Comparison of ENCODE assay signal across 24 cellular contexts in genomic region chr9:112838342-112838741, GRCh38. TPM values are rescaled to one million over a fixed set of nuclear protein-coding genes. Genes with fewer than 3 reads are reported as not detected.
DNase-seq lines count a peak whose midpoint lies in the region; ATAC-seq and TF ChIP-seq lines count a peak whose summit lies in the region.
"Had no signal": no experiment of that assay in that cellular context is flagged by ENCODE, and none has a peak within 500 bp of the region (broad histone marks: within the 10 kb centered on the region; RNA-seq: fewer than 3 reads in every experiment).

No MANE protein-coding gene starts in this region.

- no peak overlapping the region for H3K27ac ChIP-seq in brain microvascular endothelial cell
- H3K27ac ChIP-seq: A549, BLaER1, GM23248 had no signal

- no peak for ATAC-seq in central memory CD8-positive, alpha-beta T cell (replicated peaks; ENCODE audit: extremely low read depth, poor library complexity, severe bottlenecking)
- ATAC-seq in mucosa of descending colon: peak; percentile 51
- ATAC-seq: A549, SK-N-SH treated with all-trans-retinoic acid at 6 μM for 48 hours had no signal

- H3K4me1 Mint-ChIP-seq in central memory CD8-positive, alpha-beta T cell: peaks cover 4% of the 10 kb centered on the region

- intact Hi-C loops in mucosa of descending colon (cut with DNase I, micrococcal nuclease): no loop called here

- H3K27me3 ChIP-seq in brain microvascular endothelial cell (replicated peaks): no peaks in the 10 kb centered on the region
- H3K27me3 ChIP-seq: BLaER1 had no signal

- peak overlapping the region; percentile 33 for H3K27ac Mint-ChIP-seq in central memory CD8-positive, alpha-beta T cell (ENCODE audit: low read depth)

- H3K4me3 ChIP-seq in mucosa of descending colon (no peak overlapping the region), brain microvascular endothelial cell (ENCODE audit: low read depth, low read length) (no peak overlapping the region)
- H3K4me3 ChIP-seq: A549, BLaER1, GM23248, HAP-1 had no signal

- H3K9me3 ChIP-seq in mucosa of descending colon: no peaks in the 10 kb centered on the region
- H3K9me3 ChIP-seq: A549, BLaER1, HAP-1 had no signal

- peaks cover 37% of the 10 kb centered on the region for H3K4me1 ChIP-seq in mucosa of descending colon (ENCODE audit: low read depth)
- H3K4me1 ChIP-seq: A549 had no signal

- no peaks in the 10 kb centered on the region for H3K9me3 Mint-ChIP-seq in central memory CD8-positive, alpha-beta T cell
- H3K9me3 Mint-ChIP-seq: CD4-positive, alpha-beta memory T cell had no signal

- no peaks in the 10 kb centered on the region for H3K36me3 ChIP-seq in mucosa of descending colon (ENCODE audit: low read depth)
- no peaks in the 10 kb centered on the region for H3K36me3 ChIP-seq in brain microvascular endothelial cell (replicated peaks)

- peaks cover 31% of the 10 kb centered on the region for H3K36me3 Mint-ChIP-seq in central memory CD8-positive, alpha-beta T cell (ENCODE audit: insufficient read depth)

- TF ChIP-seq CTCF in mucosa of descending colon (IDR thresholded peaks at IDR 0.05) (no peak), brain microvascular endothelial cell (IDR thresholded peaks at IDR 0.05; ENCODE audit: low read depth, low read length, missing control alignments) (no peak)

- H3K4me3 Mint-ChIP-seq in central memory CD8-positive, alpha-beta T cell: no peak overlapping the region
- H3K4me3 Mint-ChIP-seq: CD4-positive, alpha-beta memory T cell had no signal

- DNase-seq in NOMO-1 treated with DMSO at 0.1 percent for 48 hours (lab: John Stamatoyannopoulos, UW; ENCODE audit: unreplicated experiment): peak; percentile 29
- DNase-seq in NOMO-1 treated with dmso at 0.1 percent for 144 hours (lab: John Stamatoyannopoulos, UW; ENCODE audit: unreplicated experiment): no peak
- DNase-seq in central memory CD8-positive, alpha-beta T cell (ENCODE audit: low spot score in 2 of 2): no peak
- DNase-seq in mucosa of descending colon: peak in 2 of 3 donors; percentile 41 to 48
- no peak for DNase-seq in NCI-H128 (lab: John Stamatoyannopoulos, UW; ENCODE audit: unreplicated experiment)
- no peak for DNase-seq in brain microvascular endothelial cell
- no peak for DNase-seq in iPS-NIHi11 (ENCODE audit: low spot score)
- DNase-seq: CD4-positive, alpha-beta memory T cell; GF-D8; GM23248; NCI-H1092; NCI-H146; NCI-H2081 treated with DMSO at 0.1 percent for 48 hours; NCI-H446; NCI-H748 treated with DMSO at 0.1 percent for 48 hours; NK-92 treated with Interleukin-12 subunit alpha and Interleukin-12 subunit beta, amount 100 ng/mL, for 24 hours; SHP77 treated with DMSO at 0.1 percent for 48 hours had no signal

- no peaks in the 10 kb centered on the region for H3K27me3 Mint-ChIP-seq in central memory CD8-positive, alpha-beta T cell
- H3K27me3 Mint-ChIP-seq: CD4-positive, alpha-beta memory T cell had no signal

- in situ Hi-C loops in brain microvascular endothelial cell (cut with HindIII; ENCODE audit: low pct_ligation_motif_present, low sequenced_read_pairs): no loop called here

RNA-seq across cellular contexts. Expression of gene SLC46A2, which starts 52.3 kb away (rescaled TPM):
- under 1 TPM in 1 of 3 donors, not detected in 2; 0.16 TPM for total RNA-seq in mucosa of descending colon
- total RNA-seq: CD4-positive, alpha-beta memory T cell; GM23248; HT1080; MCF 10A; RPMI7951 had no signal

Comparison
In these comparisons a context has a peak if more than half of its experiments do, and no peak if none do; other contexts are left out.
1. DNase-seq: peak in NOMO-1 treated with DMSO at 0.1 percent for 48 hours (single experiment) and mucosa of descending colon (2 of 3); none in NOMO-1 treated with dmso at 0.1 percent for 144 hours (single experiment), central memory CD8-positive, alpha-beta T cell (0 of 2), NCI-H128 (single experiment), brain microvascular endothelial cell (single experiment) and iPS-NIHi11 (single experiment).